In genomic region chr1:2416403-2416802, GRCh38 we compare ENCODE assay signal across 9 cellular contexts. TPM values are rescaled to one million over a fixed set of nuclear protein-coding genes. Genes with fewer than 3 reads are reported as not detected.
DNase-seq lines count a peak whose midpoint lies in the region; ATAC-seq and TF ChIP-seq lines count a peak whose summit lies in the region.
"Had no signal": no experiment of that assay in that cellular context is flagged by ENCODE, and none has a peak within 500 bp of the region (broad histone marks: within the 10 kb centered on the region; RNA-seq: fewer than 3 reads in every experiment).

No MANE protein-coding gene starts in this region.

- H3K4me3 ChIP-seq in GM23338 (no peak overlapping the region), mucosa of descending colon (no peak overlapping the region), SJCRH30 (no peak overlapping the region)
- H3K4me3 ChIP-seq: left ventricle myocardium inferior had no signal

- no peaks in the 10 kb centered on the region for H3K9me3 ChIP-seq in mucosa of descending colon
- no peaks in the 10 kb centered on the region for H3K9me3 ChIP-seq in SJCRH30 (replicated peaks)
- H3K9me3 ChIP-seq: left ventricle myocardium inferior had no signal

- H3K4me1 ChIP-seq in GM23338 (ENCODE audit: insufficient read depth) (peaks cover 7% of the 10 kb centered on the region; the same call in 1 of the 2 replicates), mucosa of descending colon (ENCODE audit: low read depth) (peaks cover 43% of the 10 kb centered on the region), SJCRH30 (peaks cover 8% of the 10 kb centered on the region; the same call in 1 of the 2 replicates)

- no peak overlapping the region for H3K27ac Mint-ChIP-seq in CD14-positive monocyte
- H3K27ac Mint-ChIP-seq in GM23338 = 0 out of 2 replicates have a peak overlapping the region, but pooled peaks have one; percentile 52
- H3K27ac Mint-ChIP-seq in activated T-cell treated with anti-CD3 and anti-CD28 coated beads, Interleukin-2, amount 50 U/mL, for 72 hours = peak overlapping the region; percentile 58

- no peaks in the 10 kb centered on the region for H3K9me2 ChIP-seq in GM23338 (ENCODE audit: insufficient read depth)

- H3K27me3 Mint-ChIP-seq in CD14-positive monocyte (ENCODE audit: low read depth in 3 of 3) (peaks cover 27 to 53% (median 28%) of the 10 kb centered on the region in 3 donors), GM23338 (ENCODE audit: insufficient read depth, low read depth, poor library complexity) (peaks cover 15% of the 10 kb centered on the region)
- H3K27me3 Mint-ChIP-seq in activated T-cell treated with anti-CD3 and anti-CD28 coated beads, Interleukin-2, amount 50 U/mL, for 72 hours (ENCODE audit: low read depth) = no peaks in the 10 kb centered on the region

- intact Hi-C loops in CD14-positive monocyte (cut with micrococcal nuclease) (loop anchor here in 1 of 2 donors (5.0 to 10.0 kb wide), 2 partner anchors 366 to 388 kb away; partner anchors contain the start of gene TTC34), mucosa of descending colon (cut with DNase I, micrococcal nuclease) (loop anchor here in 1 of 2 donors (5.0 to 10.0 kb wide), 2 partner anchors 131 to 1008 kb away; no protein-coding TSS in a partner anchor)

- H3K4me3 Mint-ChIP-seq in CD14-positive monocyte = peak overlapping the region; percentile 51 to 67
- H3K4me3 Mint-ChIP-seq in GM23338 = no peak overlapping the region
- peak overlapping the region; percentile 93 to 99 for H3K4me3 Mint-ChIP-seq in activated T-cell treated with anti-CD3 and anti-CD28 coated beads, Interleukin-2, amount 50 U/mL, for 72 hours

- peaks cover 4% of the 10 kb centered on the region; the same call in 1 of the 2 replicates for H3F3A ChIP-seq in GM23338 (replicated peaks; ENCODE audit: low read depth)

- DNase-seq in CD14-positive monocyte (ENCODE audit: low spot score) (no peak), GM23338 (ENCODE audit: low spot score) (no peak), mucosa of descending colon (peak; percentile 71 to 82 (median 79)), SJCRH30 (no peak), DMS 273 (lab: John Stamatoyannopoulos, UW; ENCODE audit: unreplicated experiment) (no peak)
- peak; percentile 32 to 34 for DNase-seq in activated T-cell treated with anti-CD3 and anti-CD28 coated beads, Interleukin-2, amount 50 U/mL, for 72 hours
- DNase-seq: left ventricle myocardium inferior had no signal

- ATAC-seq in GM23338 (no peak), mucosa of descending colon (peak; percentile 19), GM19351 (IDR thresholded peaks at IDR 0.05; ENCODE audit: unreplicated experiment) (no peak), GM19395 (IDR thresholded peaks at IDR 0.05; ENCODE audit: unreplicated experiment) (no peak)
- no peak for ATAC-seq in activated T-cell treated with anti-CD3 and anti-CD28 coated beads, Interleukin-2, amount 50 U/mL, for 72 hours (replicated peaks in 1 of 2)

- TF ChIP-seq CTCF in CD14-positive monocyte (IDR thresholded peaks at IDR 0.05) (no peak), GM23338 (conservative IDR thresholded peaks at IDR 0.05; ENCODE audit: low read depth in 2 of 2) (no peak), mucosa of descending colon (IDR thresholded peaks at IDR 0.05) (no peak)

- no peak overlapping the region for H2AFZ ChIP-seq in GM23338

- H3K36me3 ChIP-seq in GM23338 (ENCODE audit: insufficient read depth) = no peaks in the 10 kb centered on the region
- H3K36me3 ChIP-seq in mucosa of descending colon (ENCODE audit: low read depth) = no peaks in the 10 kb centered on the region
- no peaks in the 10 kb centered on the region for H3K36me3 ChIP-seq in SJCRH30
- H3K36me3 ChIP-seq: left ventricle myocardium inferior had no signal

- no peak overlapping the region for H3K4me2 ChIP-seq in GM23338

- H3K27me3 ChIP-seq in GM23338 (ENCODE audit: insufficient read depth) = no peaks in the 10 kb centered on the region
- peaks cover 42% of the 10 kb centered on the region for H3K27me3 ChIP-seq in SJCRH30

- H3K4me1 Mint-ChIP-seq in CD14-positive monocyte (peaks cover 18% of the 10 kb centered on the region), GM23338 (peaks cover 16% of the 10 kb centered on the region)
- peaks cover 39% of the 10 kb centered on the region for H3K4me1 Mint-ChIP-seq in activated T-cell treated with anti-CD3 and anti-CD28 coated beads, Interleukin-2, amount 50 U/mL, for 72 hours (ENCODE audit: low read depth)

- H3K79me2 ChIP-seq in GM23338 (replicated peaks; ENCODE audit: insufficient read depth) = no peaks in the 10 kb centered on the region

- H3K9me3 Mint-ChIP-seq in CD14-positive monocyte = peaks cover 0 to 4% (median 0%) of the 10 kb centered on the region in 7 donors
- H3K9me3 Mint-ChIP-seq in GM23338 = no peaks in the 10 kb centered on the region
- no peaks in the 10 kb centered on the region for H3K9me3 Mint-ChIP-seq in activated T-cell treated with anti-CD3 and anti-CD28 coated beads, Interleukin-2, amount 50 U/mL, for 72 hours

- H3K36me3 Mint-ChIP-seq in CD14-positive monocyte (no peaks in the 10 kb centered on the region), GM23338 (ENCODE audit: low read depth) (no peaks in the 10 kb centered on the region)
- no peaks in the 10 kb centered on the region for H3K36me3 Mint-ChIP-seq in activated T-cell treated with anti-CD3 and anti-CD28 coated beads, Interleukin-2, amount 50 U/mL, for 72 hours (ENCODE audit: insufficient read depth in 2 of 2)

- H4K20me1 ChIP-seq in GM23338 (replicated peaks; ENCODE audit: insufficient read depth) = no peaks in the 10 kb centered on the region

- H3K27ac ChIP-seq in GM23338 (ENCODE audit: low read depth) = no peak overlapping the region
- no peak overlapping the region for H3K27ac ChIP-seq in SJCRH30
- H3K27ac ChIP-seq: left ventricle myocardium inferior had no signal

TF ChIP-seq in GM23338, 12 proteins besides CTCF, POLR2A, EP300 and RAD21:
- TF ChIP-seq EZH2 (IDR thresholded peaks at IDR 0.05; ENCODE audit: low read depth, unreplicated experiment) (no peak), ZNF114 (CRISPR knock-in tag; IDR thresholded peaks at IDR 0.05) (no peak), CREB1 (CRISPR knock-in tag; IDR thresholded peaks at IDR 0.05; ENCODE audit: low read depth) (no peak), EZH2phosphoT487 (IDR thresholded peaks at IDR 0.05; ENCODE audit: unreplicated experiment) (no peak)
- TF ChIP-seq, protein P1, sequence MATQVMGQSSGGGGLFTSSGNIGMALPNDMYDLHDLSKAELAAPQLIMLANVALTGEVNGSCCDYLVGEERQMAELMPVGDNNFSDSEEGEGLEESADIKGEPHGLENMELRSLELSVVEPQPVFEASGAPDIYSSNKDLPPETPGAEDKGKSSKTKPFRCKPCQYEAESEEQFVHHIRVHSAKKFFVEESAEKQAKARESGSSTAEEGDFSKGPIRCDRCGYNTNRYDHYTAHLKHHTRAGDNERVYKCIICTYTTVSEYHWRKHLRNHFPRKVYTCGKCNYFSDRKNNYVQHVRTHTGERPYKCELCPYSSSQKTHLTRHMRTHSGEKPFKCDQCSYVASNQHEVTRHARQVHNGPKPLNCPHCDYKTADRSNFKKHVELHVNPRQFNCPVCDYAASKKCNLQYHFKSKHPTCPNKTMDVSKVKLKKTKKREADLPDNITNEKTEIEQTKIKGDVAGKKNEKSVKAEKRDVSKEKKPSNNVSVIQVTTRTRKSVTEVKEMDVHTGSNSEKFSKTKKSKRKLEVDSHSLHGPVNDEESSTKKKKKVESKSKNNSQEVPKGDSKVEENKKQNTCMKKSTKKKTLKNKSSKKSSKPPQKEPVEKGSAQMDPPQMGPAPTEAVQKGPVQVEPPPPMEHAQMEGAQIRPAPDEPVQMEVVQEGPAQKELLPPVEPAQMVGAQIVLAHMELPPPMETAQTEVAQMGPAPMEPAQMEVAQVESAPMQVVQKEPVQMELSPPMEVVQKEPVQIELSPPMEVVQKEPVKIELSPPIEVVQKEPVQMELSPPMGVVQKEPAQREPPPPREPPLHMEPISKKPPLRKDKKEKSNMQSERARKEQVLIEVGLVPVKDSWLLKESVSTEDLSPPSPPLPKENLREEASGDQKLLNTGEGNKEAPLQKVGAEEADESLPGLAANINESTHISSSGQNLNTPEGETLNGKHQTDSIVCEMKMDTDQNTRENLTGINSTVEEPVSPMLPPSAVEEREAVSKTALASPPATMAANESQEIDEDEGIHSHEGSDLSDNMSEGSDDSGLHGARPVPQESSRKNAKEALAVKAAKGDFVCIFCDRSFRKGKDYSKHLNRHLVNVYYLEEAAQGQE (IDR thresholded peaks at IDR 0.05; ENCODE audit: unreplicated experiment) = no peak
TF ChIP-seq in GM23338: peak in this region for 0.

RNA-seq across cellular contexts. Expression of gene PEX10, which starts 4.0 kb away (rescaled TPM):
- 10 to 100 TPM in 1 of 2 donors, 1 to 10 TPM in 1; 8.2 to 10.5 TPM for polyA plus RNA-seq in CD14-positive monocyte
- total RNA-seq in GM23338 (2014; rRNA removed; shearing (Covaris generic)) = 43.3 and 53.9 TPM in 2 replicates
- polyA plus RNA-seq in GM23338 (2016; fragmentation: Nextera tagmentation; extraction: Ambion mirVana) = 15.0 and 15.9 TPM in 2 replicates
- total RNA-seq in activated T-cell treated with anti-CD3 and anti-CD28 coated beads, Interleukin-2, amount 50 U/mL, for 72 hours = 10 to 100 TPM; 10.2 to 11.4 TPM
- 10 to 100 TPM; 13.4 to 20.4 (median 18.4) TPM for total RNA-seq in mucosa of descending colon
- 28.8 and 32.7 TPM in 2 replicates for total RNA-seq in SJCRH30 (2014; rRNA removed; shearing (Covaris generic))

RNA-seq across cellular contexts. Expression of gene RER1, which starts 24.8 kb away (rescaled TPM):
- polyA plus RNA-seq in CD14-positive monocyte (100 to 1,000 TPM; 193 to 235 TPM), GM23338 (2016; fragmentation: Nextera tagmentation; extraction: Ambion mirVana) (91.9 and 99.5 TPM in 2 replicates)
- 50.9 and 58.4 TPM in 2 replicates for total RNA-seq in GM23338 (2014; rRNA removed; shearing (Covaris generic))
- total RNA-seq in activated T-cell treated with anti-CD3 and anti-CD28 coated beads, Interleukin-2, amount 50 U/mL, for 72 hours = 100 to 1,000 TPM; 160 to 166 TPM
- total RNA-seq in mucosa of descending colon = 100 to 1,000 TPM; 151 to 217 (median 193) TPM
- 124 and 145 TPM in 2 replicates for total RNA-seq in SJCRH30 (2014; rRNA removed; shearing (Covaris generic))

RNA-seq across cellular contexts. Expression of gene MORN1, which starts 25.0 kb away (rescaled TPM):
- polyA plus RNA-seq in CD14-positive monocyte (1 to 10 TPM; 1.5 to 1.7 TPM), GM23338 (2016; fragmentation: Nextera tagmentation; extraction: Ambion mirVana) (4.7 and 4.8 TPM in 2 replicates)
- 6.6 and 11.1 TPM in 2 replicates for total RNA-seq in GM23338 (2014; rRNA removed; shearing (Covaris generic))
- total RNA-seq in activated T-cell treated with anti-CD3 and anti-CD28 coated beads, Interleukin-2, amount 50 U/mL, for 72 hours = 1 to 10 TPM; 6.8 to 6.9 TPM
- total RNA-seq in mucosa of descending colon = 10 to 100 TPM; 13.1 to 17.4 (median 13.4) TPM
- total RNA-seq in SJCRH30 (2014; rRNA removed; shearing (Covaris generic)) = 7.5 TPM in 2 replicates

RNA-seq across cellular contexts. Expression of gene PLCH2, which starts 59.7 kb away (rescaled TPM):
- polyA plus RNA-seq in CD14-positive monocyte (not detected), GM23338 (2016; fragmentation: Nextera tagmentation; extraction: Ambion mirVana) (0.07 TPM in 1 of 2 replicates, not detected in the other)
- total RNA-seq in GM23338 (2014; rRNA removed; shearing (Covaris generic)) = 0.08 and 0.31 TPM in 2 replicates
- 10 to 100 TPM; 13.9 to 26.3 TPM for total RNA-seq in activated T-cell treated with anti-CD3 and anti-CD28 coated beads, Interleukin-2, amount 50 U/mL, for 72 hours
- 1 to 10 TPM; 1.2 to 6.8 (median 1.9) TPM for total RNA-seq in mucosa of descending colon
- total RNA-seq in SJCRH30 (2014; rRNA removed; shearing (Covaris generic)) = 0.22 and 0.56 TPM in 2 replicates

Comparison
In these comparisons a context has a peak if more than half of its experiments do, and no peak if none do; other contexts are left out.
1. DNase-seq: peak in activated T-cell treated with anti-CD3 and anti-CD28 coated beads, Interleukin-2, amount 50 U/mL, for 72 hours (2 of 2) and mucosa of descending colon (3 of 3); none in CD14-positive monocyte (single experiment), GM23338 (single experiment), SJCRH30 (0 of 2) and DMS 273 (single experiment).
2. H3K27ac Mint-ChIP-seq: peak in GM23338 (single experiment) and activated T-cell treated with anti-CD3 and anti-CD28 coated beads, Interleukin-2, amount 50 U/mL, for 72 hours (single experiment); none in CD14-positive monocyte (0 of 7).